In the genomic region with DNA sequence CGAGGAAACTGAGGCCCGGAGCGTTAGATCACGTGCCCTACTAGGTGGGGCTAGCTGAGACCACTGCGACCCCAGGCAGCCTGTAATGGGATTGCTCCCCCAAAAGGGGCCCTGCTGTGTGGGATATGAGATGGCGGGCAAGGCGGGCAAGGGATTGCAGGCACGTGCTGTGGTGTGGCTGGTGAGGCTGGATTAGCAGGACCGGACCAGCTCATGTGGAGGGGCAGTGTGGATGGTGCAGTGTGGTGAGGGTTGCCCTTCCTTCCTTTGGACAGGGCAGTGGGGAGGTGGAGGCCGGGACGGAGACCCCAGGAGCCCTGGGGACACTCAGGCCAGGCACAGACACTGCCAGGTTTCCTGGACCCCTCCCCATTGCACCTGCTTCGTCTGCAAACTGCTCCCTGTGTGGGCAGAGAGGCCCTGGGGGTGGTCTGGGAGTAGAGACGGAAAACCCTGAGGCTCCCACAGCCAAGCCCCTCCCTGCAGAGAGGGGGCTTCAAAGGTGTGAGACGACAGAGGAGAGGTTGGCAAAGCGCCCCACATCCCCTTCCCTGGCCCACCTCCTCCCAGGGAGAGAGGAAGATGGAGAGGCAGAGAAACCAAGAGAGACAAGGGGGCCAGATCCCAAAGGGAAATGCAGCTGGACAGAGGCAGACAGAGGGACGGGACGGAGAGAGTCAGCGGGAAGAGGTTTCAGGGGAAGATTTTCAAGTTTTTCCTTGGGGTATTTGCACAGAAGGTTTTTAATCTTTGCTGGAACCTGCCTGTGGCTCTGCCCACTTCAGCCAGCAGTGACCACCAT, we compare ENCODE assay signal across 12 cellular contexts.
A peak's percentile ranks its signal among the peaks of the same experiment; 100 is the strongest.
DNase-seq lines count a peak whose midpoint lies in the region; TF ChIP-seq lines count a peak whose summit lies in the region.
"Had no signal": no experiment of that assay in that cellular context is flagged by ENCODE, and none has a peak within 500 bp of the region (broad histone marks: within the 10 kb centered on the region; RNA-seq: fewer than 3 reads in every experiment).

No MANE protein-coding gene starts in this region.

- H3K4me2 ChIP-seq in trophoblast cell (ENCODE audit: low read length) = no peak overlapping the region
- H3K4me2 ChIP-seq: PC-9 had no signal

- no peaks in the 10 kb centered on the region for H3K9me3 ChIP-seq in HUES64 (ENCODE audit: insufficient read depth, low read depth, low read length)
- H3K9me3 ChIP-seq in trophoblast cell (ENCODE audit: insufficient read depth, low read depth, low read length) = peaks cover 7% of the 10 kb centered on the region

- H3K4me3 ChIP-seq in H7 (ENCODE audit: insufficient read depth, low read depth, low read length) = peak overlapping the region; percentile 33; the same call in 1 of the 2 replicates
- 0 out of 2 replicates have a peak overlapping the region, but pooled peaks have one; percentile 36 for H3K4me3 ChIP-seq in HUES64 (ENCODE audit: low read length)
- H3K4me3 ChIP-seq in trophoblast cell (ENCODE audit: low read depth, low read length) = peak overlapping the region; percentile 13
- H3K4me3 ChIP-seq: PC-9 had no signal

- TF ChIP-seq CTCF in chondrocyte (IDR thresholded peaks at IDR 0.05) = no peak
- no peak for TF ChIP-seq CTCF in HFFc6 (IDR thresholded peaks at IDR 0.05)

- H4K8ac ChIP-seq in trophoblast cell (ENCODE audit: low read depth, low read length) = no peak overlapping the region

- WGBS in HUES64 = 35% methylated on average over 14 of the region's 18 CpGs
- no CpG with 5 or more reads among the region's 18 CpGs for WGBS in trophoblast cell (ENCODE audit: extremely low coverage, insufficient coverage, insufficient read length)

- no peaks in the 10 kb centered on the region for H3K79me2 ChIP-seq in trophoblast cell (ENCODE audit: control insufficient read depth, insufficient read depth, low read length, poor library complexity)

- peak; percentile 65 for DNase-seq in H7
- peak; percentile 68 for DNase-seq in chondrocyte (ENCODE audit: low spot score)
- no peak for DNase-seq in trophoblast cell
- no peak for DNase-seq in HFFc6
- no peak for DNase-seq in SW480 (ENCODE audit: low spot score)
- no peak for DNase-seq in NCI-H526 (lab: John Stamatoyannopoulos, UW)
- DNase-seq: C1 segment of cervical spinal cord, NCI-H2081 treated with DMSO at 0.1 percent for 48 hours, PC-9, SHP77 had no signal

- H3K36me3 Mint-ChIP-seq in chondrocyte (ENCODE audit: low read depth) = peaks cover 4% of the 10 kb centered on the region
- 0 out of 2 replicates have a peak, but pooled peaks cover 4% of the 10 kb centered on the region for H3K36me3 Mint-ChIP-seq in HFFc6 (ENCODE audit: low read depth)

- H3K27ac ChIP-seq in HUES64 (ENCODE audit: low read depth, low read length) (no peak overlapping the region), trophoblast cell (ENCODE audit: low read depth, low read length) (no peak overlapping the region)
- H3K27ac ChIP-seq: PC-9 had no signal

- no peak overlapping the region for H3K9ac ChIP-seq in HUES64 (ENCODE audit: low read depth, low read length)
- H3K9ac ChIP-seq in trophoblast cell (ENCODE audit: low read length) = no peak overlapping the region

- H2BK5ac ChIP-seq in trophoblast cell (ENCODE audit: low read depth, low read length, poor library complexity) = no peak overlapping the region

- no peaks in the 10 kb centered on the region for H3K79me1 ChIP-seq in trophoblast cell (ENCODE audit: low read length)

- no peak overlapping the region for H2BK120ac ChIP-seq in trophoblast cell (ENCODE audit: insufficient read depth, low read length, poor library complexity)

- no peak overlapping the region for H2BK12ac ChIP-seq in trophoblast cell (ENCODE audit: low read length)

- H3K14ac ChIP-seq in trophoblast cell (ENCODE audit: low read length) = no peak overlapping the region

- H3K27me3 Mint-ChIP-seq in chondrocyte (ENCODE audit: low read depth) (peaks cover 61% of the 10 kb centered on the region), HFFc6 (ENCODE audit: insufficient read depth) (peaks cover 55% of the 10 kb centered on the region)

- H3K4ac ChIP-seq in trophoblast cell (ENCODE audit: low read depth, low read length) = no peak overlapping the region

- H3K27me3 ChIP-seq in H7 (ENCODE audit: control insufficient read depth, insufficient read depth, low read length) = peaks cover 18% of the 10 kb centered on the region
- peaks cover 40% of the 10 kb centered on the region for H3K27me3 ChIP-seq in HUES64 (ENCODE audit: insufficient read depth, low read length)
- H3K27me3 ChIP-seq in trophoblast cell (ENCODE audit: insufficient read depth, low read length) = peaks cover 2% of the 10 kb centered on the region

- no peak overlapping the region for H2AFZ ChIP-seq in trophoblast cell (ENCODE audit: insufficient read depth, low read length, poor library complexity)
- H2AFZ ChIP-seq: PC-9 had no signal

- H4K12ac ChIP-seq in trophoblast cell (ENCODE audit: low read depth, low read length) = no peak overlapping the region

- no peak overlapping the region for H2AK5ac ChIP-seq in trophoblast cell (ENCODE audit: low read length)

- H3K23ac ChIP-seq in trophoblast cell (ENCODE audit: low read length) = no peak overlapping the region

- H3K27ac Mint-ChIP-seq in chondrocyte (ENCODE audit: unreplicated experiment) (no peak overlapping the region), HFFc6 (no peak overlapping the region)
- H3K27ac Mint-ChIP-seq: IgD-negative memory B cell had no signal

- no peak overlapping the region for H3K18ac ChIP-seq in trophoblast cell (ENCODE audit: low read length)

- no peak overlapping the region for H4K91ac ChIP-seq in trophoblast cell (ENCODE audit: low read depth, low read length)

- H3K4me1 Mint-ChIP-seq in chondrocyte (ENCODE audit: low read depth) (no peaks in the 10 kb centered on the region), HFFc6 (ENCODE audit: low read depth) (peaks cover 9% of the 10 kb centered on the region)

- H3K36me3 ChIP-seq in H7 (replicated peaks; ENCODE audit: control insufficient read depth, insufficient read depth, low read length) = no peaks in the 10 kb centered on the region
- no peaks in the 10 kb centered on the region for H3K36me3 ChIP-seq in HUES64 (ENCODE audit: insufficient read depth, low read length)
- H3K36me3 ChIP-seq in trophoblast cell (ENCODE audit: control insufficient read depth in 1 of 2, insufficient read depth in 2 of 2, low read length in 2 of 2) = no peaks in the 10 kb centered on the region

- no peaks in the 10 kb centered on the region for H3K4me1 ChIP-seq in HUES64 (ENCODE audit: insufficient read depth, low read length)
- H3K4me1 ChIP-seq in trophoblast cell (ENCODE audit: control insufficient read depth in 1 of 2, insufficient read depth in 2 of 2, low read length in 2 of 2) = peaks cover 0 to 2% of the 10 kb centered on the region in 2 experiments

- H3K9me3 Mint-ChIP-seq in chondrocyte (ENCODE audit: low read depth) (peaks cover 8% of the 10 kb centered on the region), HFFc6 (peaks cover 7% of the 10 kb centered on the region; the same call in 1 of the 2 replicates)

- H3K4me3 Mint-ChIP-seq in chondrocyte (ENCODE audit: unreplicated experiment) = no peak overlapping the region
- no peak overlapping the region for H3K4me3 Mint-ChIP-seq in HFFc6

Comparison
In these comparisons a context has a peak if more than half of its experiments do, and no peak if none do; other contexts are left out.
1. DNase-seq: peak in H7 (single experiment) and chondrocyte (single experiment); none in trophoblast cell (0 of 2), HFFc6 (single experiment), SW480 (single experiment) and NCI-H526 (0 of 2).
2. Peak in every context shown above with its lines, with median percentiles within 50 percentile points of each other: H3K4me3 ChIP-seq.